12 cellular contexts compared by ENCODE assay signal in the genomic region with DNA sequence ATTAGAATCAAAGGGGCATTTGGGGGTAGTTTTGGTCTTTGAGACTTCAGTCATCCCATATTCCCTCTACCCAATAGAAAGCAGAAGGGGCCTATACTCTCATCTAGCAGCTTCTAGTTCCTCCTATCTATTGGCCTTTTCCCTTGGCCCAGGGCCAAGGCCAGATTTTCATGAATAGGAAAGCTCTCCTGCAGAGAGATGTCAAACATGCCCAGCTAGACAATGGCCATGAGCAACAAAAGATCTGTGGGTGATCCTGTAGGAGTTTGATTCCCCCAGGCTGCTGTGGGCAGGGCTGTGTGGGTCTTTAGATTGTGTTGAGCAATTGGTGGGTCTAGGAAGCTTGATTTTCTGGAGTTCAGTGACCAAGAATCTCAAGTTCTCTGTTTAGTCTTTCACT.
"Had no signal": no experiment of that assay in that cellular context is flagged by ENCODE, and none has a peak within 500 bp of the region (broad histone marks: within the 10 kb centered on the region; RNA-seq: fewer than 3 reads in every experiment).

No MANE protein-coding gene starts in this region.

- DNase-seq: activated CD4-positive, alpha-beta T cell treated with anti-CD3 and anti-CD28 coated beads, Interleukin-2, amount 50 U/mL, for 48 hours; activated CD4-positive, CD25-positive, alpha-beta regulatory T cell treated with anti-CD3 and anti-CD28 coated beads, Interleukin-2, amount 50 U/mL, for 72 hours; activated gamma-delta T cell treated with Interleukin-2 at 50 U/mL for 16 hours; activated naive CD8-positive, alpha-beta T cell treated with anti-CD3 and anti-CD28 coated beads for 36 hours; activated T-cell treated with anti-CD3 and anti-CD28 coated beads, Interleukin-2, amount 50 U/mL, for 72 hours; aorta; hippocampal formation; immature natural killer cell; left cardiac atrium; mammary epithelial cell; naive thymus-derived CD8-positive, alpha-beta T cell; stimulated activated CD4-positive, alpha-beta T cell treated with anti-CD3 and anti-CD28 coated beads, Interleukin-15, amount 100 ng/mL, for 24 hours had no signal

- ATAC-seq: activated T-cell treated with anti-CD3 and anti-CD28 coated beads, Interleukin-2, amount 50 U/mL, for 72 hours; left cardiac atrium; naive thymus-derived CD8-positive, alpha-beta T cell had no signal
